ENCODE assay signal across 8 cellular contexts in the genomic region with DNA sequence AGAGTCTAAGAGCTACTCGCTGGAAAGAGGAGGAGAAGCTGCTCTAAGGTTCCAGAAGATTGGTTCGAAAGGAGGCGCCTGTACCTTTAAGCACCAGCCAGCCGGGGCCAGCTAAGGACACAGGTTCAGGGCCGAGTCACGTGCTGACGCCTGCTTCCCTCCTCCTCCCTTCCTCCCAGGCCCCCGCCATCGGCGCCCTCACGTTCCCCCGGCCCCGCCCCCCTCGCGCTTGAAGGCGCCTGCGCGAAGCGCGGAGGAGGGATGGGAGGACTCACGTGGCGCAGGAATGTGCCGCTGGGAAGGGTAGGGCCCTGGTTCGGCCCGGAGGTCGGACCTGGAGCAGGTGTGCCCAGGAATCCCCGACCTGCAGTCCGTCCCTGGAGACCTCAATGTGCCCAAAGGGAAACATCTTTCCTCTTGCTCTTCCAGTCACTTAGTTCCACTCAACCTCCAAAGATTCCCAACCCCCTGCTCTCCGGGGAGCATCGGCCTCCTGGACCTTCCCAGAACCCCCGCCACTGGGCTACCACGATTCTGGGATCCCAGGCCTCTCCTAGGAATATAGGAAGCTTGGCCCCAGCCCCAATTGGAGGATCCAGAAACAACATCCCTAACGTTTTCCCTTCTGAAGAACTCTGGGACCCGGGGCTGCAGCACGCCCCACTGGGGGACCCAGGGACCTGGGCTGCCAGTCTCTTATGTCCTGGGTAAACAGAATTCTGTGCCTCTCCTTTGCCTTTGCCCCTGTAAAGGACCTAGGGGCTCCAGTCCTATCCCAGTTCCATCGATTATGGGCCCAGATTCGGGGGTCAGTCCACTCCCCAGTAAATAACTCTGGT.
DNase-seq lines count a peak whose midpoint lies in the region; ATAC-seq and TF ChIP-seq lines count a peak whose summit lies in the region.

No MANE protein-coding gene starts in this region.

- DNase-seq in GM06990 (ENCODE audit: extremely low read depth, insufficient read length) (peak; percentile 92), NCI-H446 (lab: John Stamatoyannopoulos, UW) (peak; percentile 88 to 98), islet precursor cell (peak; percentile 95)
- DNase-seq in central memory CD4-positive, alpha-beta T cell: peak; percentile 86
- peak; percentile 89 to 94 for DNase-seq in stimulated activated CD4-positive, alpha-beta T cell treated with anti-CD3 and anti-CD28 coated beads, Interleukin-12 subunit alpha, Interleukin-12 subunit beta, amount 100 ng/mL, for 24 hours (ENCODE audit: low read depth in 2 of 2)

- TF ChIP-seq CTCF in GM06990 (IDR thresholded peaks at IDR 0.05; ENCODE audit: insufficient read depth, low read length, poor library complexity, severe bottlenecking): no peak

- peaks cover 4% of the 10 kb centered on the region; the same call in 1 of the 2 replicates for H3K36me3 ChIP-seq in GM06990 (ENCODE audit: control insufficient read depth, insufficient read depth, low read length)

- H3K27me3 ChIP-seq in GM06990 (replicated peaks; ENCODE audit: control insufficient read depth, insufficient read depth, low read length): no peaks in the 10 kb centered on the region

- peak; percentile 23 for ATAC-seq in HG03108 (IDR thresholded peaks at IDR 0.05; ENCODE audit: unreplicated experiment)
- ATAC-seq in activated CD4-positive, CD25-positive, alpha-beta regulatory T cell treated with anti-CD3 and anti-CD28 coated beads, Interleukin-2, amount 50 U/mL, for 24 hours: peak; percentile 35 to 40
- ATAC-seq in GM18511 (IDR thresholded peaks at IDR 0.05; ENCODE audit: unreplicated experiment): no peak

- peak overlapping the region; percentile 57 for H3K4me3 ChIP-seq in GM06990 (replicated peaks; ENCODE audit: low read depth, low read length)
